ENCODE assay signal across 8 cellular contexts in genomic region chr3:197750863-197751737, GRCh38. TPM values are rescaled to one million over a fixed set of nuclear protein-coding genes. Genes with fewer than 3 reads are reported as not detected.
A peak's percentile ranks its signal among the peaks of the same experiment; 100 is the strongest.
DNase-seq lines count a peak whose midpoint lies in the region; ATAC-seq and TF ChIP-seq lines count a peak whose summit lies in the region.

No MANE protein-coding gene starts in this region.

- H3K36me3 Mint-ChIP-seq in T-helper 2 cell treated with Interferon-gamma antibody and Interleukin-4, amounts not matched to agents 5 μg/mL and 100 μg/mL, for 36 hours (ENCODE audit: low read depth): no peaks in the 10 kb centered on the region
- H3K36me3 Mint-ChIP-seq in central memory CD8-positive, alpha-beta T cell (ENCODE audit: insufficient read depth): peaks cover 10% of the 10 kb centered on the region

- no peaks in the 10 kb centered on the region for H3K36me3 ChIP-seq in BJ (ENCODE audit: control insufficient read depth, insufficient read depth, low read length)

- CTCF ChIA-PET in BJ (lab: Yijun Ruan, JAX): interaction anchor here (1.3 kb wide), 1 partner anchor 15 kb away, joined by 4 read pairs; the partner anchor contains the start of gene RUBCN

- TF ChIP-seq CTCF in BJ (IDR thresholded peaks at IDR 0.05; ENCODE audit: insufficient read depth, low read depth, low read length): no peak

- peak overlapping the region; percentile 90 for H3K4me3 Mint-ChIP-seq in T-helper 2 cell treated with Interferon-gamma antibody and Interleukin-4, amounts not matched to agents 5 μg/mL and 100 μg/mL, for 36 hours
- peak overlapping the region; percentile 99 for H3K4me3 Mint-ChIP-seq in central memory CD8-positive, alpha-beta T cell

- DNase-seq in BJ (ENCODE audit: low read depth) (no peak), left colon (peak; percentile 51 to 54), mesenteric fat pad (ENCODE audit: low spot score) (no peak)
- DNase-seq in T-helper 2 cell treated with Interferon-gamma antibody and Interleukin-4, amounts not matched to agents 5 μg/mL and 100 μg/mL, for 36 hours (ENCODE audit: low spot score): peak; percentile 23
- DNase-seq in central memory CD8-positive, alpha-beta T cell (ENCODE audit: low spot score in 2 of 2): no peak
- DNase-seq in stimulated activated CD4-positive, alpha-beta T cell treated with anti-CD3 and anti-CD28 coated beads, Interleukin-4, amount 100 ng/mL, for 1 hour: peak; percentile 38

- peak overlapping the region; percentile 82 for H3K27ac Mint-ChIP-seq in T-helper 2 cell treated with Interferon-gamma antibody and Interleukin-4, amounts not matched to agents 5 μg/mL and 100 μg/mL, for 36 hours
- H3K27ac Mint-ChIP-seq in central memory CD8-positive, alpha-beta T cell (ENCODE audit: low read depth): peak overlapping the region; percentile 86

- no peaks in the 10 kb centered on the region for H3K27me3 Mint-ChIP-seq in T-helper 2 cell treated with Interferon-gamma antibody and Interleukin-4, amounts not matched to agents 5 μg/mL and 100 μg/mL, for 36 hours (ENCODE audit: low read depth)
- H3K27me3 Mint-ChIP-seq in central memory CD8-positive, alpha-beta T cell: no peaks in the 10 kb centered on the region

- H3K4me3 ChIP-seq in BJ (ENCODE audit: low read depth, low read length): peak overlapping the region; percentile 85

- H3K27me3 ChIP-seq in BJ (ENCODE audit: control insufficient read depth, insufficient read depth, low read length): no peaks in the 10 kb centered on the region

- POLR2A ChIA-PET in BJ (lab: Charles Lee): interaction anchor here (0.6 kb wide), 1 partner anchor 192 kb away, joined by 3 read pairs; no protein-coding TSS in a partner anchor

- H3K9me3 Mint-ChIP-seq in T-helper 2 cell treated with Interferon-gamma antibody and Interleukin-4, amounts not matched to agents 5 μg/mL and 100 μg/mL, for 36 hours: no peaks in the 10 kb centered on the region
- H3K9me3 Mint-ChIP-seq in central memory CD8-positive, alpha-beta T cell: no peaks in the 10 kb centered on the region

- intact Hi-C loops in left colon (cut with DNase I, micrococcal nuclease): no loop called here

- H3K4me1 Mint-ChIP-seq in T-helper 2 cell treated with Interferon-gamma antibody and Interleukin-4, amounts not matched to agents 5 μg/mL and 100 μg/mL, for 36 hours (ENCODE audit: low read depth): peaks cover 32% of the 10 kb centered on the region
- peaks cover 55% of the 10 kb centered on the region for H3K4me1 Mint-ChIP-seq in central memory CD8-positive, alpha-beta T cell

- ATAC-seq in HG03108 (IDR thresholded peaks at IDR 0.05; ENCODE audit: unreplicated experiment) (peak; percentile 2), left colon (peak; percentile 26), HG03354 (IDR thresholded peaks at IDR 0.05; ENCODE audit: poor library complexity, severe bottlenecking, unreplicated experiment) (no peak)
- no peak for ATAC-seq in central memory CD8-positive, alpha-beta T cell (replicated peaks; ENCODE audit: extremely low read depth, poor library complexity, severe bottlenecking)

RNA-seq across cellular contexts. Expression of gene FYTTD1, which starts 1.4 kb away (rescaled TPM):
- 37.2 and 61.6 TPM in 2 replicates for polyA plus RNA-seq in BJ (2011; rRNA removed)
- 11.7 and 11.8 TPM in 2 replicates for polyA minus RNA-seq in BJ (2011; rRNA and poly(A)+ RNA removed)
- total RNA-seq in left colon (10 to 100 TPM; 32.6 to 37.5 TPM), mesenteric fat pad (66.3 TPM)

RNA-seq across cellular contexts. Expression of gene RUBCN, which starts 14.4 kb away (rescaled TPM):
- polyA plus RNA-seq in BJ (2011; rRNA removed): 8.6 and 15.3 TPM in 2 replicates
- polyA minus RNA-seq in BJ (2011; rRNA and poly(A)+ RNA removed): 16.4 and 19.1 TPM in 2 replicates
- 10 to 100 TPM; 20.4 to 22.1 TPM for total RNA-seq in left colon
- 24.3 TPM for total RNA-seq in mesenteric fat pad

RNA-seq across cellular contexts. Expression of gene LRCH3, which starts 40.0 kb away (rescaled TPM):
- 109 and 155 TPM in 2 replicates for polyA plus RNA-seq in BJ (2011; rRNA removed)
- 60.8 and 82.3 TPM in 2 replicates for polyA minus RNA-seq in BJ (2011; rRNA and poly(A)+ RNA removed)
- 10 to 100 TPM; 27.3 to 43.6 TPM for total RNA-seq in left colon
- total RNA-seq in mesenteric fat pad: 48.0 TPM

Comparison
In these comparisons a context has a peak if more than half of its experiments do, and no peak if none do; other contexts are left out.
1. DNase-seq: peak in T-helper 2 cell treated with Interferon-gamma antibody and Interleukin-4, amounts not matched to agents 5 μg/mL and 100 μg/mL, for 36 hours (single experiment), left colon (2 of 2) and stimulated activated CD4-positive, alpha-beta T cell treated with anti-CD3 and anti-CD28 coated beads, Interleukin-4, amount 100 ng/mL, for 1 hour (single experiment); none in BJ (single experiment), central memory CD8-positive, alpha-beta T cell (0 of 2) and mesenteric fat pad (single experiment).
2. ATAC-seq: peak in HG03108 (single experiment) and left colon (single experiment); none in central memory CD8-positive, alpha-beta T cell (single experiment) and HG03354 (single experiment).